In the genomic region with DNA sequence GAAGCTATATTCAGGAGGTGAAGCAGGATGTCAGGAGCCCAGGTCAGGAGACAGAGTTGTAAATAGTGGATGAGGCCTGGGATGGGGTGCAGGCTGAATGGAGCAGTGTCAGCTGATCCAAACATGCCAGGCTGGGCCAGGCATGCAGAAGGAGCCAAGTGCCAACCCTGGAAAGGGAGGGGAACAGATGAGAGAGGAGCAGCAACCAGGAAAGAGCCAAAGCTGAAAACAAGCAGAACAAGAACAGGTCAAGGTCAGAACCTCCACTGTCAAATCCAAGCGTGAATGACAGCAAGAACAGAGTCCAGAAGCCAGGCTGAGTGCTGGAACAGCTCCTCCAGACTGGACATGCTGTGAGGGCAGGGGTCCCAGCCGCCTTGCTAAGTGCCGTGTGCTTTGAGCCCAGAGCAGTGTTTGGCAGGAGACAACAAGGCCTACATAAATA, we compare ENCODE assay signal across 14 cellular contexts. TPM values are rescaled to one million over a fixed set of nuclear protein-coding genes. Genes with fewer than 3 reads are reported as not detected.
A peak's percentile ranks its signal among the peaks of the same experiment; 100 is the strongest.
DNase-seq lines count a peak whose midpoint lies in the region; ATAC-seq and TF ChIP-seq lines count a peak whose summit lies in the region.
"Had no signal": no experiment of that assay in that cellular context is flagged by ENCODE, and none has a peak within 500 bp of the region (broad histone marks: within the 10 kb centered on the region; RNA-seq: fewer than 3 reads in every experiment).

No MANE protein-coding gene starts in this region.

- H3K4me3 ChIP-seq in ascending aorta (no peak overlapping the region), heart left ventricle (no peak overlapping the region), testis (no peak overlapping the region)

- ATAC-seq in heart left ventricle (peak; percentile 96 to 99 (median 98)), GM18511 (IDR thresholded peaks at IDR 0.05; ENCODE audit: unreplicated experiment) (no peak)
- ATAC-seq: T-helper 17 cell had no signal

- H3K27me3 ChIP-seq in ascending aorta (no peaks in the 10 kb centered on the region), heart left ventricle (no peaks in the 10 kb centered on the region), testis (no peaks in the 10 kb centered on the region)

- 52 to 60% (median 56%) methylated on average over 3 of the region's 3 CpGs for WGBS in heart left ventricle, 4 donors
- WGBS in testis, 2 donors, result 47 to 72% methylated on average over 3 of the region's 3 CpGs

- in situ Hi-C loops in KBM-7 (cut with MboI; ENCODE audit: low pct_unique_long_range_greater_than_20kb, low sequenced_read_pairs), result no loop called here

- peaks cover 0 to 17% of the 10 kb centered on the region in 2 donors for H3K36me3 ChIP-seq in ascending aorta
- no peaks in the 10 kb centered on the region for H3K36me3 ChIP-seq in heart left ventricle
- no peaks in the 10 kb centered on the region for H3K36me3 ChIP-seq in testis (ENCODE audit: low read depth, missing control alignments)

- no peaks in the 10 kb centered on the region for H3K9me3 ChIP-seq in ascending aorta
- H3K9me3 ChIP-seq in heart left ventricle, result peaks cover 0 to 13% (median 0%) of the 10 kb centered on the region in 12 donors
- H3K9me3 ChIP-seq in testis, result no peaks in the 10 kb centered on the region

- TF ChIP-seq CTCF in ascending aorta (IDR thresholded peaks at IDR 0.05), result no peak
- no peak for TF ChIP-seq CTCF in heart left ventricle (IDR thresholded peaks at IDR 0.05)
- no peak for TF ChIP-seq CTCF in testis (IDR thresholded peaks at IDR 0.05)

- H3K27ac ChIP-seq in ascending aorta (peak overlapping the region; percentile 20 to 31), heart left ventricle (peak overlapping the region; percentile 62 to 94 (median 85)), testis (peak overlapping the region in 1 of 2 donors; percentile 57)

- H3K4me1 ChIP-seq in ascending aorta, result no peaks in the 10 kb centered on the region
- peaks cover 0 to 18% (median 2%) of the 10 kb centered on the region in 12 donors for H3K4me1 ChIP-seq in heart left ventricle
- H3K4me1 ChIP-seq in testis, result peaks cover 5% of the 10 kb centered on the region

- intact Hi-C loops in ascending aorta (cut with DNase I) (no loop called here), heart left ventricle (cut with DNase I) (no loop called here), testis (cut with DNase I; ENCODE audit: low total_unique reads) (no loop called here)

- DNase-seq in ascending aorta (ENCODE audit: low spot score in 2 of 2), result no peak
- DNase-seq in heart left ventricle, result peak in 4 of 5 donors; percentile 70 to 83 (median 78)
- peak; percentile 59 for DNase-seq in myocyte (ENCODE audit: low read depth)
- DNase-seq in testis, result peak; percentile 76
- DNase-seq in NCI-H446 treated with DMSO at 0.1 percent for 48 hours (lab: John Stamatoyannopoulos, UW), result no peak
- DNase-seq in RPMI8226, result no peak
- DNase-seq in KBM-7, result no peak
- DNase-seq: activated gamma-delta T cell treated with Interleukin-2 at 50 U/mL for 16 hours, endodermal cell, foreskin fibroblast, mammary epithelial cell, SHP77, T-helper 17 cell had no signal

- TF ChIP-seq POLR2A in heart left ventricle (IDR thresholded peaks at IDR 0.05) (no peak), testis (IDR thresholded peaks at IDR 0.05) (no peak)

RNA-seq across cellular contexts. Expression of a gene that starts 49.2 kb away (rescaled TPM):
- total RNA-seq in ascending aorta, result 196 TPM
- 100 to 1,000 TPM; 204 to 496 (median 427) TPM for total RNA-seq in heart left ventricle
- polyA plus RNA-seq in heart left ventricle, result 100 to 1,000 TPM; 128 to 232 TPM
- 212 and 270 TPM in 2 replicates for total RNA-seq in myocyte
- 70.9 TPM for polyA plus RNA-seq in myocyte (2012)
- total RNA-seq in testis, result 100 to 1,000 TPM; 175 to 204 TPM
- polyA plus RNA-seq in testis (ENCODE audit: insufficient read depth, low read depth, low replicate concordance), result 84.8 TPM

Comparison
In these comparisons a context has a peak if more than half of its experiments do, and no peak if none do; other contexts are left out.
1. DNase-seq: peak in heart left ventricle (4 of 5), myocyte (single experiment) and testis (single experiment); none in ascending aorta (0 of 2), NCI-H446 treated with DMSO at 0.1 percent for 48 hours (single experiment), RPMI8226 (single experiment) and KBM-7 (single experiment).